ENCODE assay signal across 8 cellular contexts in the genomic region with DNA sequence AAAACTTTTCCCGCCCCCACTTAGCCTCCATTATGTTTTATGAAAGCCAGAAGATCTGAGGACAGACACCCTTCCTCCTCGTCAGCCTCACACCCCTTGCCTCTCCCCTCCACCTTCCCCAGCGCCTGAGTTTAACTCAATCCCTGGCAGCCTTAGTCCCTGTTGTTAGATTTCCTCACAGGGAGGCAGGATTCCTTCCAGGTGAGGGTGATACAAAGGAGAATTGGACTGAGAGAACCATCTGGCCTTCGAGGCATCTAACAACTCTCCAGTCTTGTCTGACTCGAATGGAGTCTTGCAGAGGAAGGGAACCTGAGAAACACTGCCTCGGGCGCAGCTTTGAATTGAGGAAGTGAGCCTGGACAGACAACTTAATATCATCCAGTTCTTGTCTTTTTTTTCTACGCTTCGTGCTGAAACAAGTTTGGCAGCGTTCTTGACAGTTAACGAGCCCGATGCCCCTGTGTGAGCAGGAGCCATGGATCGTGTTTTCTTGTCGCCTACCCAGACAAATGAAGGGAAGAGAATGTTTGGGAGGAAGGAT. TPM values are rescaled to one million over a fixed set of nuclear protein-coding genes. Genes with fewer than 3 reads are reported as not detected.
A peak's percentile ranks its signal among the peaks of the same experiment; 100 is the strongest.
DNase-seq lines count a peak whose midpoint lies in the region; ATAC-seq and TF ChIP-seq lines count a peak whose summit lies in the region.

No MANE protein-coding gene starts in this region.

- H3K36me3 Mint-ChIP-seq in IgD-negative memory B cell = no peaks in the 10 kb centered on the region
- H3K36me3 Mint-ChIP-seq in activated T-cell treated with anti-CD3 and anti-CD28 coated beads, Interleukin-2, amount 50 U/mL, for 72 hours (ENCODE audit: insufficient read depth in 2 of 2) = peaks cover 0 to 5% of the 10 kb centered on the region in 2 donors
- peaks cover 40% of the 10 kb centered on the region for H3K36me3 Mint-ChIP-seq in stimulated activated effector memory CD8-positive, alpha-beta T cell treated with anti-CD3 and anti-CD28 coated beads, Interleukin-12 subunit alpha, Interleukin-12 subunit beta, amount 100 ng/mL, for 72 hours

- H3K27ac Mint-ChIP-seq in IgD-negative memory B cell = peak overlapping the region; percentile 94 to 99 (median 97)
- peak overlapping the region; percentile 22 for H3K27ac Mint-ChIP-seq in activated T-cell treated with anti-CD3 and anti-CD28 coated beads, Interleukin-2, amount 50 U/mL, for 72 hours
- H3K27ac Mint-ChIP-seq in stimulated activated effector memory CD8-positive, alpha-beta T cell treated with anti-CD3 and anti-CD28 coated beads, Interleukin-12 subunit alpha, Interleukin-12 subunit beta, amount 100 ng/mL, for 72 hours = peak overlapping the region; percentile 93

- no peak for ATAC-seq in activated T-cell treated with anti-CD3 and anti-CD28 coated beads, Interleukin-2, amount 50 U/mL, for 72 hours (replicated peaks in 1 of 2)
- no peak for ATAC-seq in stimulated activated effector memory CD8-positive, alpha-beta T cell treated with anti-CD3 and anti-CD28 coated beads, Interleukin-12 subunit alpha, Interleukin-12 subunit beta, amount 100 ng/mL, for 72 hours
- ATAC-seq in HG03039 (IDR thresholded peaks at IDR 0.05; ENCODE audit: unreplicated experiment) (no peak), GM21360 (IDR thresholded peaks at IDR 0.05; ENCODE audit: unreplicated experiment) (no peak)

- POLR2A ChIA-PET in GM10248 (lab: Yijun Ruan, JAX) = interaction anchor here (1.0 kb wide), 3 partner anchors 8 to 110 kb away, joined by 3 to 7 read pairs (median 5); no protein-coding TSS in a partner anchor

- H3K27me3 Mint-ChIP-seq in IgD-negative memory B cell = no peaks in the 10 kb centered on the region
- H3K27me3 Mint-ChIP-seq in activated T-cell treated with anti-CD3 and anti-CD28 coated beads, Interleukin-2, amount 50 U/mL, for 72 hours (ENCODE audit: low read depth) = no peaks in the 10 kb centered on the region

- H3K9me3 ChIP-seq in iPS-18c (ENCODE audit: control insufficient read depth, insufficient read depth, low read length) = no peaks in the 10 kb centered on the region

- H3K4me3 Mint-ChIP-seq in IgD-negative memory B cell = peak overlapping the region; percentile 85 to 95 (median 92)
- H3K4me3 Mint-ChIP-seq in activated T-cell treated with anti-CD3 and anti-CD28 coated beads, Interleukin-2, amount 50 U/mL, for 72 hours = peak overlapping the region; percentile 78 to 86
- peak overlapping the region; percentile 77 for H3K4me3 Mint-ChIP-seq in stimulated activated effector memory CD8-positive, alpha-beta T cell treated with anti-CD3 and anti-CD28 coated beads, Interleukin-12 subunit alpha, Interleukin-12 subunit beta, amount 100 ng/mL, for 72 hours

- CTCF ChIA-PET in GM10248 (lab: Yijun Ruan, JAX) = interaction anchor here (0.9 to 1.3 kb wide), 8 partner anchors 8 to 101 kb away, joined by 3 to 7 read pairs (median 4); a partner anchor contains a TSS

- no peak for TF ChIP-seq CTCF in GM10248 (IDR thresholded peaks at IDR 0.05; ENCODE audit: control extremely low read depth, extremely low read depth, low read depth, missing control alignments)

- no peaks in the 10 kb centered on the region for H3K9me3 Mint-ChIP-seq in IgD-negative memory B cell
- no peaks in the 10 kb centered on the region for H3K9me3 Mint-ChIP-seq in activated T-cell treated with anti-CD3 and anti-CD28 coated beads, Interleukin-2, amount 50 U/mL, for 72 hours
- no peaks in the 10 kb centered on the region for H3K9me3 Mint-ChIP-seq in stimulated activated effector memory CD8-positive, alpha-beta T cell treated with anti-CD3 and anti-CD28 coated beads, Interleukin-12 subunit alpha, Interleukin-12 subunit beta, amount 100 ng/mL, for 72 hours

- peak overlapping the region; percentile 30; the same call in 1 of the 2 replicates for H3K4me3 ChIP-seq in iPS-18c (ENCODE audit: insufficient read depth, low read depth, low read length)

- DNase-seq in GM10248 (ENCODE audit: extremely low spot score) = peak; percentile 71
- no peak for DNase-seq in activated T-cell treated with anti-CD3 and anti-CD28 coated beads, Interleukin-2, amount 50 U/mL, for 72 hours
- DNase-seq in stimulated activated effector memory CD8-positive, alpha-beta T cell treated with anti-CD3 and anti-CD28 coated beads, Interleukin-12 subunit alpha, Interleukin-12 subunit beta, amount 100 ng/mL, for 72 hours (ENCODE audit: low spot score in 2 of 2) = no peak
- no peak for DNase-seq in iPS-NIHi11 (ENCODE audit: low spot score)

- H3K4me1 Mint-ChIP-seq in IgD-negative memory B cell = peaks cover 9 to 14% (median 12%) of the 10 kb centered on the region in 3 donors
- peaks cover 52% of the 10 kb centered on the region for H3K4me1 Mint-ChIP-seq in activated T-cell treated with anti-CD3 and anti-CD28 coated beads, Interleukin-2, amount 50 U/mL, for 72 hours (ENCODE audit: low read depth)
- H3K4me1 Mint-ChIP-seq in stimulated activated effector memory CD8-positive, alpha-beta T cell treated with anti-CD3 and anti-CD28 coated beads, Interleukin-12 subunit alpha, Interleukin-12 subunit beta, amount 100 ng/mL, for 72 hours = peaks cover 32% of the 10 kb centered on the region

RNA-seq across cellular contexts. Expression of a gene that starts 1.3 kb away (rescaled TPM):
- 12.7 TPM for polyA plus RNA-seq in IgD-negative memory B cell
- total RNA-seq in activated T-cell treated with anti-CD3 and anti-CD28 coated beads, Interleukin-2, amount 50 U/mL, for 72 hours = 10 to 100 TPM; 21.0 to 22.5 TPM

RNA-seq across cellular contexts. Expression of a gene that starts 7.0 kb away (rescaled TPM):
- 14.8 TPM for polyA plus RNA-seq in IgD-negative memory B cell
- total RNA-seq in activated T-cell treated with anti-CD3 and anti-CD28 coated beads, Interleukin-2, amount 50 U/mL, for 72 hours = 1 to 10 TPM; 8.3 to 9.2 TPM

RNA-seq across cellular contexts. Expression of a gene that starts 30.5 kb away (rescaled TPM):
- polyA plus RNA-seq in IgD-negative memory B cell = 6.2 TPM
- total RNA-seq in activated T-cell treated with anti-CD3 and anti-CD28 coated beads, Interleukin-2, amount 50 U/mL, for 72 hours = 10 to 100 TPM; 10.7 to 12.7 TPM

RNA-seq across cellular contexts. Expression of a gene that starts 43.8 kb away (rescaled TPM):
- 40.7 TPM for polyA plus RNA-seq in IgD-negative memory B cell
- total RNA-seq in activated T-cell treated with anti-CD3 and anti-CD28 coated beads, Interleukin-2, amount 50 U/mL, for 72 hours = 10 to 100 TPM; 14.5 TPM

RNA-seq across cellular contexts. Expression of a gene that starts 55.2 kb away (rescaled TPM):
- 51.9 TPM for polyA plus RNA-seq in IgD-negative memory B cell
- total RNA-seq in activated T-cell treated with anti-CD3 and anti-CD28 coated beads, Interleukin-2, amount 50 U/mL, for 72 hours = 100 to 1,000 TPM; 517 to 673 TPM

Comparison
In these comparisons a context has a peak if more than half of its experiments do, and no peak if none do; other contexts are left out.
1. H3K27ac Mint-ChIP-seq: peak in every context shown above with its lines; median percentile 97 in IgD-negative memory B cell; 93 in stimulated activated effector memory CD8-positive, alpha-beta T cell treated with anti-CD3 and anti-CD28 coated beads, Interleukin-12 subunit alpha, Interleukin-12 subunit beta, amount 100 ng/mL, for 72 hours; 22 in activated T-cell treated with anti-CD3 and anti-CD28 coated beads, Interleukin-2, amount 50 U/mL, for 72 hours.